10 cellular contexts compared by ENCODE assay signal in genomic region chr7:1741751-1742554, GRCh38.
DNase-seq lines count a peak whose midpoint lies in the region; ATAC-seq, FAIRE-seq and TF ChIP-seq lines count a peak whose summit lies in the region.
"Had no signal": no experiment of that assay in that cellular context is flagged by ENCODE, and none has a peak within 500 bp of the region (broad histone marks: within the 10 kb centered on the region; RNA-seq: fewer than 3 reads in every experiment).

No MANE protein-coding gene starts in this region.

- H3K27me3 Mint-ChIP-seq in stimulated activated memory B cell treated with anti-CD40 and anti-IgM and Interleukin-4, amounts not matched to agents 10 μg/mL and 1 μg/mL and 100 μg/mL, for 72 hours: peaks cover 61% of the 10 kb centered on the region

- H3K4me3 ChIP-seq in bronchial epithelial cell (ENCODE audit: low read depth, low read length): no peak overlapping the region
- peak overlapping the region in 2 of 4 donors; percentile 12 to 33 for H3K4me3 ChIP-seq in stomach
- H3K4me3 ChIP-seq: A549 had no signal

- WGBS in stomach, 5 donors: 34 to 58% (median 55%) methylated on average over 23 to 33 of the region's 33 CpGs

- TF ChIP-seq EP300 in stomach (IDR thresholded peaks at IDR 0.05): no peak

- FAIRE-seq in bronchial epithelial cell (lab: Jason Lieb, UNC): peak; percentile 85
- FAIRE-seq: A549, islet of Langerhans had no signal

- H3K9me3 ChIP-seq in stomach: no peaks in the 10 kb centered on the region
- H3K9me3 ChIP-seq: A549 had no signal

- H3K27ac ChIP-seq in stomach: no peak overlapping the region
- H3K27ac ChIP-seq: A549 had no signal

- no peaks in the 10 kb centered on the region for H3K36me3 ChIP-seq in bronchial epithelial cell (ENCODE audit: control insufficient read depth, insufficient read depth, low read length)
- no peaks in the 10 kb centered on the region for H3K36me3 ChIP-seq in stomach

- H3K27me3 ChIP-seq in bronchial epithelial cell (ENCODE audit: control insufficient read depth, insufficient read depth, low read length) (no peaks in the 10 kb centered on the region), stomach (peaks cover 0 to 41% (median 15%) of the 10 kb centered on the region in 3 donors)

- no peak overlapping the region for H3K4me3 Mint-ChIP-seq in stimulated activated memory B cell treated with anti-CD40 and anti-IgM and Interleukin-4, amounts not matched to agents 10 μg/mL and 1 μg/mL and 100 μg/mL, for 72 hours

- no peaks in the 10 kb centered on the region for H3K36me3 Mint-ChIP-seq in stimulated activated memory B cell treated with anti-CD40 and anti-IgM and Interleukin-4, amounts not matched to agents 10 μg/mL and 1 μg/mL and 100 μg/mL, for 72 hours

- H3K4me1 ChIP-seq in stomach: peaks cover 11 to 18% (median 15%) of the 10 kb centered on the region in 4 donors
- H3K4me1 ChIP-seq: A549 had no signal

- peak overlapping the region; percentile 51 for H3K27ac Mint-ChIP-seq in stimulated activated memory B cell treated with anti-CD40 and anti-IgM and Interleukin-4, amounts not matched to agents 10 μg/mL and 1 μg/mL and 100 μg/mL, for 72 hours

- DNase-seq in NCI-H2227 (lab: John Stamatoyannopoulos, UW; ENCODE audit: unreplicated experiment) (peak; percentile 47), NCI-H2227 treated with DMSO at 0.1 percent for 48 hours (lab: John Stamatoyannopoulos, UW) (no peak), NCI-H82 treated with DMSO at 0.1 percent for 48 hours (lab: John Stamatoyannopoulos, UW; ENCODE audit: unreplicated experiment) (peak; percentile 84), bronchial epithelial cell (ENCODE audit: low read depth) (no peak), stomach (no peak), NCI-H446 (lab: John Stamatoyannopoulos, UW) (no peak)

- peak; percentile 32 for ATAC-seq in stimulated activated memory B cell treated with anti-CD40 and anti-IgM and Interleukin-4, amounts not matched to agents 10 μg/mL and 1 μg/mL and 100 μg/mL, for 72 hours
- ATAC-seq in GM18907 (IDR thresholded peaks at IDR 0.05; ENCODE audit: unreplicated experiment): no peak

- no peaks in the 10 kb centered on the region for H3K9me3 Mint-ChIP-seq in stimulated activated memory B cell treated with anti-CD40 and anti-IgM and Interleukin-4, amounts not matched to agents 10 μg/mL and 1 μg/mL and 100 μg/mL, for 72 hours

- intact Hi-C loops in stomach (cut with DNase I; ENCODE audit: low total_unique reads): no loop called here

- H3K4me1 Mint-ChIP-seq in stimulated activated memory B cell treated with anti-CD40 and anti-IgM and Interleukin-4, amounts not matched to agents 10 μg/mL and 1 μg/mL and 100 μg/mL, for 72 hours: peaks cover 36% of the 10 kb centered on the region

- no peak for TF ChIP-seq POLR2A in stomach (IDR thresholded peaks at IDR 0.05)

- TF ChIP-seq CTCF in bronchial epithelial cell (IDR thresholded peaks at IDR 0.05; ENCODE audit: insufficient read depth, low read length, severe bottlenecking) (no peak), stomach (IDR thresholded peaks at IDR 0.05) (no peak)

Comparison
In these comparisons a context has a peak if more than half of its experiments do, and no peak if none do; other contexts are left out.
1. DNase-seq: peak in NCI-H2227 (single experiment) and NCI-H82 treated with DMSO at 0.1 percent for 48 hours (single experiment); none in NCI-H2227 treated with DMSO at 0.1 percent for 48 hours (single experiment), bronchial epithelial cell (single experiment), stomach (single experiment) and NCI-H446 (0 of 2).